Comparison of ENCODE assay signal across 13 cellular contexts in the genomic region with DNA sequence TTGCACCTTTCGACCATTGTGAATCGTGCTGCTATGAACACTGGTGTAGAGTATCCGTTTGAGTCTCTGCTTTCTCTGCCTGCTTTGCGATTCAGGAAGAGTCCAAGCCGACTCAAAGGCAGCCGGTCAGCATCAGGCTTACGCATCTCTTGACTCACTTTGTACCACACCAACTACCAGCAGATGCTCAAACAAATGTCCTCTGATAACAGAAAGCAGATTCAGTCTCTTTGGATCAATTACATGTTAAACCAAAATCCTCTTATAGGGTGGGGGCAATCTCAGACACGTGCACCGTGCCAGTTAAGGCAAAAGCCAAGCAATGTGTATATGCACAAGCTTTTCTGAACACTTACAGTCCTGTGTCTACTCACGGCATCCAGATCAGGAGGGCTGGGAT.
DNase-seq lines count a peak whose midpoint lies in the region; ATAC-seq, FAIRE-seq and TF ChIP-seq lines count a peak whose summit lies in the region.
"Had no signal": no experiment of that assay in that cellular context is flagged by ENCODE, and none has a peak within 500 bp of the region (broad histone marks: within the 10 kb centered on the region; RNA-seq: fewer than 3 reads in every experiment).

No MANE protein-coding gene starts in this region.

- peak overlapping the region; percentile 27 for H3K27ac ChIP-seq in endothelial cell of umbilical vein (ENCODE audit: insufficient read depth, low read depth, low read length)

- peak overlapping the region; percentile 0 for H2AFZ ChIP-seq in endothelial cell of umbilical vein (ENCODE audit: low read depth, low read length)

- BruUV-seq in endothelial cell of umbilical vein (replicated peaks; lab: Mats Ljungman, UMichigan), result no TSS peak

- no peaks in the 10 kb centered on the region for H3K36me3 ChIP-seq in endothelial cell of umbilical vein (ENCODE audit: control insufficient read depth in 2 of 2, extremely low read depth in 1 of 2, insufficient read depth in 2 of 2, low read length in 2 of 2)

- TF ChIP-seq POLR2A in endothelial cell of umbilical vein (IDR thresholded peaks at IDR 0.05; ENCODE audit: low read depth, low read length), result no peak

- ATAC-seq in GM18519 (IDR thresholded peaks at IDR 0.05; ENCODE audit: low FRiP score, unreplicated experiment) (peak; percentile 23), GM21576 (IDR thresholded peaks at IDR 0.05; ENCODE audit: unreplicated experiment) (peak; percentile 9), HG03432 (IDR thresholded peaks at IDR 0.05; ENCODE audit: unreplicated experiment) (peak; percentile 17), HG03565 (IDR thresholded peaks at IDR 0.05; ENCODE audit: unreplicated experiment) (no peak), esophagus mucosa (no peak)
- ATAC-seq in effector memory CD8-positive, alpha-beta T cell (replicated peaks), result no peak

- peak overlapping the region; percentile 14 for H3K4me2 ChIP-seq in endothelial cell of umbilical vein (ENCODE audit: insufficient read depth, low read length)

- H3K4me3 Mint-ChIP-seq in effector memory CD8-positive, alpha-beta T cell, result no peak overlapping the region
- H3K4me3 Mint-ChIP-seq: activated naive CD4-positive, alpha-beta T cell treated with anti-CD3 and anti-CD28 coated beads, Interleukin-2, amount 10 ng/mL, durations not matched to agents 7 days and 5 days had no signal

- no peak overlapping the region for H3K9ac ChIP-seq in endothelial cell of umbilical vein (replicated peaks; ENCODE audit: extremely low read depth, insufficient read depth, low read length)

- H3K9me1 ChIP-seq in endothelial cell of umbilical vein (replicated peaks; ENCODE audit: control insufficient read depth, extremely low read depth, insufficient read depth, low read length), result no peaks in the 10 kb centered on the region

- dilution Hi-C loops in endothelial cell of umbilical vein (cut with MboI; ENCODE audit: extremely low pct_ligation_motif_present, low sequenced_read_pairs), result no loop called here

- intact Hi-C loops in endothelial cell of umbilical vein (cut with micrococcal nuclease), result loop anchor here (1.0 kb wide), 2 partner anchors 8 to 17 kb away; no protein-coding TSS in a partner anchor

- no peaks in the 10 kb centered on the region for H3K9me3 ChIP-seq in endothelial cell of umbilical vein (replicated peaks; ENCODE audit: control insufficient read depth, insufficient read depth, low read length)

- no peak overlapping the region for H3K4me3 ChIP-seq in endothelial cell of umbilical vein (replicated peaks in 1 of 3; ENCODE audit: insufficient read depth in 1 of 3, low read depth in 1 of 3, low read length in 3 of 3)

- no peaks in the 10 kb centered on the region for H3K27me3 Mint-ChIP-seq in effector memory CD8-positive, alpha-beta T cell
- H3K27me3 Mint-ChIP-seq: activated naive CD4-positive, alpha-beta T cell treated with anti-CD3 and anti-CD28 coated beads, Interleukin-2, amount 10 ng/mL, durations not matched to agents 7 days and 5 days had no signal

- no peaks in the 10 kb centered on the region for H4K20me1 ChIP-seq in endothelial cell of umbilical vein (replicated peaks; ENCODE audit: control insufficient read depth, extremely low read depth, insufficient read depth, low read length)

- peaks cover 25% of the 10 kb centered on the region for H3K4me1 ChIP-seq in endothelial cell of umbilical vein (ENCODE audit: control insufficient read depth, extremely low read depth, insufficient read depth, low read length)

- DNase-seq in endothelial cell of umbilical vein (ENCODE audit: low read depth, low spot score), result peak; percentile 57
- DNase-seq in effector memory CD8-positive, alpha-beta T cell, result no peak
- DNase-seq: activated CD4-positive, alpha-beta T cell treated with anti-CD3 and anti-CD28 coated beads, Interleukin-2, amount 50 U/mL, for 4 hours; activated naive CD4-positive, alpha-beta T cell treated with anti-CD3 and anti-CD28 coated beads, Interleukin-2, amount 10 ng/mL, durations not matched to agents 7 days and 5 days; NCI-H1436; stimulated activated CD8-positive, alpha-beta memory T cell treated with anti-CD3 and anti-CD28 coated beads, Interleukin-4, amount 100 ng/mL, for 48 hours had no signal

- H3K27ac Mint-ChIP-seq in effector memory CD8-positive, alpha-beta T cell, result no peak overlapping the region

- no peaks in the 10 kb centered on the region for H3K79me2 ChIP-seq in endothelial cell of umbilical vein (ENCODE audit: control insufficient read depth, insufficient read depth, low read length)

- no peak for FAIRE-seq in endothelial cell of umbilical vein (lab: Jason Lieb, UNC)
- FAIRE-seq: D721Med, keratinocyte had no signal

- H3K4me1 Mint-ChIP-seq in effector memory CD8-positive, alpha-beta T cell (ENCODE audit: low read depth in 2 of 2), result no peaks in the 10 kb centered on the region

- no peaks in the 10 kb centered on the region for H3K36me3 Mint-ChIP-seq in effector memory CD8-positive, alpha-beta T cell (ENCODE audit: insufficient read depth)
- H3K36me3 Mint-ChIP-seq: activated naive CD4-positive, alpha-beta T cell treated with anti-CD3 and anti-CD28 coated beads, Interleukin-2, amount 10 ng/mL, durations not matched to agents 7 days and 5 days had no signal

- no peaks in the 10 kb centered on the region for H3K9me3 Mint-ChIP-seq in effector memory CD8-positive, alpha-beta T cell
- H3K9me3 Mint-ChIP-seq: activated naive CD4-positive, alpha-beta T cell treated with anti-CD3 and anti-CD28 coated beads, Interleukin-2, amount 10 ng/mL, durations not matched to agents 7 days and 5 days had no signal

- no peaks in the 10 kb centered on the region for H3K27me3 ChIP-seq in endothelial cell of umbilical vein (ENCODE audit: control insufficient read depth in 2 of 2, insufficient read depth in 2 of 2, low read length in 2 of 2)

- no peak for TF ChIP-seq CTCF in endothelial cell of umbilical vein (IDR thresholded peaks at IDR 0.05; ENCODE audit: extremely low read depth in 1 of 2, insufficient read depth in 1 of 2, low read depth in 1 of 2, low read length in 2 of 2)

- POLR2A ChIA-PET in endothelial cell of umbilical vein (lab: Charles Lee), result no interaction called here

- CTCF ChIA-PET in endothelial cell of umbilical vein (lab: Charles Lee), result interaction anchor here (1.0 kb wide), 1 partner anchor 10 kb away, joined by 3 read pairs; no protein-coding TSS in a partner anchor

TF ChIP-seq in endothelial cell of umbilical vein, 7 proteins besides CTCF, POLR2A, EP300 and RAD21:
- TF ChIP-seq, protein P1, sequence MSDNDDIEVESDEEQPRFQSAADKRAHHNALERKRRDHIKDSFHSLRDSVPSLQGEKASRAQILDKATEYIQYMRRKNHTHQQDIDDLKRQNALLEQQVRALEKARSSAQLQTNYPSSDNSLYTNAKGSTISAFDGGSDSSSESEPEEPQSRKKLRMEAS (IDR thresholded peaks at IDR 0.05; ENCODE audit: insufficient read depth, insufficient read length), result peak; percentile 3
- no peak for TF ChIP-seq POLR2AphosphoS5 (IDR thresholded peaks at IDR 0.05; ENCODE audit: insufficient read depth, low read depth, low read length)

Comparison
In these comparisons a context has a peak if more than half of its experiments do, and no peak if none do; other contexts are left out.
1. ATAC-seq: peak in GM18519 (single experiment), GM21576 (single experiment) and HG03432 (single experiment); none in HG03565 (single experiment), esophagus mucosa (single experiment) and effector memory CD8-positive, alpha-beta T cell (single experiment).